13 cellular contexts compared by ENCODE assay signal in genomic region chr3:149373235-149374125, GRCh38. TPM values are rescaled to one million over a fixed set of nuclear protein-coding genes. Genes with fewer than 3 reads are reported as not detected.
DNase-seq lines count a peak whose midpoint lies in the region; ATAC-seq, FAIRE-seq and TF ChIP-seq lines count a peak whose summit lies in the region.
"Had no signal": no experiment of that assay in that cellular context is flagged by ENCODE, and none has a peak within 500 bp of the region (broad histone marks: within the 10 kb centered on the region; RNA-seq: fewer than 3 reads in every experiment).

No MANE protein-coding gene starts in this region.

- H2BK20ac ChIP-seq in H1 (ENCODE audit: low read length) = no peak overlapping the region

- no peaks in the 10 kb centered on the region for H4K20me1 ChIP-seq in H1 (replicated peaks in 1 of 2; ENCODE audit: control insufficient read depth in 1 of 2, insufficient read depth in 2 of 2, low read length in 2 of 2)

- no peak for ATAC-seq in GM21447 (IDR thresholded peaks at IDR 0.05; ENCODE audit: unreplicated experiment)
- no peak for ATAC-seq in GM21515 (IDR thresholded peaks at IDR 0.05; ENCODE audit: unreplicated experiment)
- ATAC-seq: activated CD8-positive, alpha-beta T cell treated with anti-CD3 and anti-CD28 coated beads for 36 hours had no signal

- TF ChIP-seq EP300 in H1 (IDR thresholded peaks at IDR 0.05; ENCODE audit: borderline replicate concordance in 1 of 2, low read depth in 2 of 2, low read length in 2 of 2) = no peak

- H3K4me3 ChIP-seq in H1 (ENCODE audit: extremely low read depth in 1 of 4, insufficient read depth in 2 of 4, low read depth in 3 of 4, low read length in 4 of 4) = no peak overlapping the region
- H3K4me3 ChIP-seq: ovary had no signal

- H3K27ac Mint-ChIP-seq in CD14-positive monocyte (peak overlapping the region in 5 of 7 donors; percentile 83 to 91 (median 85)), osteocyte (ENCODE audit: unreplicated experiment) (peak overlapping the region; percentile 19)
- H3K27ac Mint-ChIP-seq: activated CD8-positive, alpha-beta T cell treated with anti-CD3 and anti-CD28 coated beads for 36 hours had no signal

- H3K56ac ChIP-seq in H1 (replicated peaks; ENCODE audit: insufficient read length, low read depth, low read length) = no peak overlapping the region

- H3K4me1 Mint-ChIP-seq in CD14-positive monocyte (peaks cover 59% of the 10 kb centered on the region), osteocyte (ENCODE audit: unreplicated experiment) (peaks cover 73% of the 10 kb centered on the region)

- no peak overlapping the region for H3K4me2 ChIP-seq in H1 (ENCODE audit: insufficient read depth in 1 of 2, low read depth in 2 of 2, low read length in 2 of 2)

- H2BK120ac ChIP-seq in H1 (replicated peaks; ENCODE audit: low read depth, low read length) = no peak overlapping the region

- no peak overlapping the region for H2BK15ac ChIP-seq in H1 (ENCODE audit: low read length)

- no peak for TF ChIP-seq CTCF in CD14-positive monocyte (IDR thresholded peaks at IDR 0.05)
- TF ChIP-seq CTCF in H1 (IDR thresholded peaks at IDR 0.05; ENCODE audit: control extremely low read depth in 1 of 3, insufficient read depth in 1 of 3, low read depth in 1 of 3, low read length in 3 of 3) = no peak
- no peak for TF ChIP-seq CTCF in osteocyte (IDR thresholded peaks at IDR 0.05)

- H3K36me3 Mint-ChIP-seq in CD14-positive monocyte (no peaks in the 10 kb centered on the region), osteocyte (ENCODE audit: unreplicated experiment) (peaks cover 32% of the 10 kb centered on the region)

- no peak overlapping the region for H3K9ac ChIP-seq in H1 (replicated peaks in 1 of 4; ENCODE audit: extremely low read depth in 1 of 4, low read depth in 3 of 4, low read length in 3 of 4)

- H3K23me2 ChIP-seq in H1 (ENCODE audit: low read depth, low read length) = no peaks in the 10 kb centered on the region

- POLR2A ChIA-PET in H1 (lab: Charles Lee; ENCODE audit: partially characterized antibody) = interaction anchor here (1.4 kb wide), 1 partner anchor 378 kb away, joined by 6 read pairs; the partner anchor contains the start of gene COMMD2

- H3K4me3 Mint-ChIP-seq in CD14-positive monocyte (no peak overlapping the region), osteocyte (ENCODE audit: unreplicated experiment) (no peak overlapping the region)
- H3K4me3 Mint-ChIP-seq: activated CD8-positive, alpha-beta T cell treated with anti-CD3 and anti-CD28 coated beads for 36 hours had no signal

- no peak overlapping the region for H4K5ac ChIP-seq in H1 (ENCODE audit: insufficient read length, low read depth, low read length)

- H2AFZ ChIP-seq in H1 (ENCODE audit: low read length) = no peak overlapping the region

- no peak for FAIRE-seq in H1 (lab: Jason Lieb, UNC)

- no peaks in the 10 kb centered on the region for H3K27me3 ChIP-seq in H1 (replicated peaks in 1 of 4; ENCODE audit: control insufficient read depth in 3 of 4, extremely low read depth in 1 of 4, insufficient read depth in 3 of 4, low read length in 3 of 4)
- H3K27me3 ChIP-seq: ovary had no signal

- no peak overlapping the region for H3K27ac ChIP-seq in H1 (ENCODE audit: low read depth, low read length)

- H3K14ac ChIP-seq in H1 (ENCODE audit: insufficient read length) = no peak overlapping the region

- H3K4ac ChIP-seq in H1 (replicated peaks; ENCODE audit: insufficient read length, low read depth, low read length) = no peak overlapping the region

- DNase-seq in CD14-positive monocyte (ENCODE audit: low spot score) (no peak), NOMO-1 treated with DMSO at 0.1 percent for 48 hours (lab: John Stamatoyannopoulos, UW; ENCODE audit: unreplicated experiment) (peak; percentile 88), H1 (ENCODE audit: low read depth in 1 of 2, low spot score in 2 of 2) (no peak), osteocyte (ENCODE audit: extremely low spot score, unreplicated experiment) (no peak), hypothalamus (lab: John Stamatoyannopoulos, UW) (no peak), midbrain (lab: John Stamatoyannopoulos, UW) (no peak)
- DNase-seq: activated CD8-positive, alpha-beta T cell treated with anti-CD3 and anti-CD28 coated beads for 36 hours; aorta; COR-L47; NCI-H2081; ovary had no signal

- H3K9me3 Mint-ChIP-seq in CD14-positive monocyte (peaks cover 0 to 4% (median 3%) of the 10 kb centered on the region in 7 donors), osteocyte (ENCODE audit: unreplicated experiment) (no peaks in the 10 kb centered on the region)
- H3K9me3 Mint-ChIP-seq: activated CD8-positive, alpha-beta T cell treated with anti-CD3 and anti-CD28 coated beads for 36 hours had no signal

- H3K4me1 ChIP-seq in H1 (replicated peaks in 1 of 4; ENCODE audit: control insufficient read depth in 3 of 4, insufficient read depth in 4 of 4, low read length in 3 of 4) = peaks cover 1 to 26% (median 19%) of the 10 kb centered on the region in 4 experiments

- no peak overlapping the region; the same call in 1 of the 2 replicates for H3K18ac ChIP-seq in H1 (ENCODE audit: extremely low read depth, low read length)

- H2AK5ac ChIP-seq in H1 (ENCODE audit: low read depth, low read length) = no peak overlapping the region

- no peak overlapping the region for H4K8ac ChIP-seq in H1 (ENCODE audit: extremely low read depth, insufficient read depth, low read length)

- no peaks in the 10 kb centered on the region for H3K79me1 ChIP-seq in H1 (ENCODE audit: low read depth, low read length)

- H3K9me3 ChIP-seq in H1 (ENCODE audit: insufficient read depth in 2 of 2, low read depth in 1 of 2, low read length in 1 of 2) = no peaks in the 10 kb centered on the region
- H3K9me3 ChIP-seq: ovary had no signal

- no peak overlapping the region for H2BK12ac ChIP-seq in H1 (ENCODE audit: low read depth, low read length)

- 82% methylated on average over 2 of the region's 2 CpGs; no CpG with 5 or more reads in 1 of the 2 experiments for WGBS in H1 (ENCODE audit: extremely low coverage in 1 of 2, insufficient coverage in 1 of 2, insufficient read length in 1 of 2, insufficient replicate concordance in 2 of 2, low coverage in 1 of 2, low lambda C conversion rate in 2 of 2, missing lambda C conversion rate in 1 of 2), 2 experiments

- no peaks in the 10 kb centered on the region for H3K36me3 ChIP-seq in H1 (ENCODE audit: control insufficient read depth in 2 of 4, insufficient read depth in 4 of 4, low read length in 3 of 4)
- H3K36me3 ChIP-seq: ovary had no signal

- no peak overlapping the region for H4K91ac ChIP-seq in H1 (replicated peaks; ENCODE audit: insufficient read length, low read length)

- no peak for TF ChIP-seq RAD21 in H1 (IDR thresholded peaks at IDR 0.05 in 1 of 2, conservative IDR thresholded peaks at IDR 0.05 in 1 of 2; ENCODE audit: low read depth in 2 of 2, low read length in 2 of 2)

- TF ChIP-seq POLR2A in H1 (IDR thresholded peaks at IDR 0.05; ENCODE audit: control extremely low read depth in 1 of 2, low read depth in 2 of 2, low read length in 2 of 2) = no peak

- intact Hi-C loops in CD14-positive monocyte (cut with micrococcal nuclease) = loop anchor here in 1 of 2 donors (10.0 kb wide), 1 partner anchor 101 kb away; the partner anchor contains the start of gene TM4SF4

- H3K27me3 Mint-ChIP-seq in CD14-positive monocyte (ENCODE audit: low read depth in 3 of 3) (peaks cover 0 to 4% (median 3%) of the 10 kb centered on the region in 3 donors), osteocyte (ENCODE audit: unreplicated experiment) (no peaks in the 10 kb centered on the region)

- H2BK5ac ChIP-seq in H1 (ENCODE audit: low read depth, low read length) = no peak overlapping the region

- CTCF ChIA-PET in H1 (lab: Charles Lee; ENCODE audit: partially characterized antibody) = interaction anchor here (0.9 to 3.7 kb wide), 9 partner anchors 16 to 409 kb away, joined by 3 to 19 read pairs (median 4); partner anchors contain the start of gene TM4SF18

- no peak overlapping the region for H3K23ac ChIP-seq in H1 (ENCODE audit: insufficient read length)

- no peaks in the 10 kb centered on the region for H3K79me2 ChIP-seq in H1 (ENCODE audit: control insufficient read depth in 1 of 2, insufficient read depth in 2 of 2, low read length in 2 of 2)

TF ChIP-seq in H1, 55 proteins besides CTCF, POLR2A, EP300 and RAD21:
- peak; percentile 42; the same call in 1 of the 2 replicates for TF ChIP-seq BACH1 (IDR thresholded peaks at IDR 0.05; ENCODE audit: low read length)
- TF ChIP-seq SP4 (IDR thresholded peaks at IDR 0.05; ENCODE audit: low read length) = no peak

RNA-seq across cellular contexts. Expression of gene TM4SF1, which starts 4.0 kb away (rescaled TPM):
- polyA plus RNA-seq in CD14-positive monocyte (not detected), H1 (2011; rRNA removed) (0.85 and 1.3 TPM in 2 replicates)
- 0.26 and 1.5 TPM in 2 replicates for total RNA-seq in H1 (2021; fragmentation: NEBNext Ultra II Directional; extraction: Animal tissue kit (Norgen Biotek cat#: 25700))
- polyA plus RNA-seq in H1 (2011; cell fraction: cytosol; rRNA removed) = 1.0 TPM
- polyA plus RNA-seq in H1 (2011; cell fraction: nucleus; rRNA removed) = 0.73 TPM
- polyA plus RNA-seq in H1 (2012, experiment 1 of 2) = 0.64 to 1.1 TPM (median 0.72 TPM) in 4 replicates
- polyA plus RNA-seq in H1 (2012, experiment 2 of 2) = 0.30 TPM
- polyA plus RNA-seq in H1 (2013, experiment 1 of 2) = 0.75 TPM
- polyA plus RNA-seq in H1 (2013, experiment 2 of 2) = 0.81 TPM
- polyA minus RNA-seq in H1 (2011; rRNA and poly(A)+ RNA removed) = 0.47 and 0.88 TPM in 2 replicates
- polyA minus RNA-seq in H1 (2011; cell fraction: cytosol; rRNA and poly(A)+ RNA removed) = 5.7 TPM
- polyA minus RNA-seq in H1 (2011; cell fraction: nucleus; rRNA and poly(A)+ RNA removed) = 4.7 TPM
- 120 and 122 TPM in 2 replicates for total RNA-seq in osteocyte
- total RNA-seq: activated CD8-positive, alpha-beta T cell treated with anti-CD3 and anti-CD28 coated beads for 36 hours had no signal

RNA-seq across cellular contexts. Expression of gene TM4SF18, which starts 40.0 kb away (rescaled TPM):
- polyA plus RNA-seq in CD14-positive monocyte (not detected), H1 (2011; rRNA removed) (4.5 and 13.6 TPM in 2 replicates)
- total RNA-seq in H1 (2021; fragmentation: NEBNext Ultra II Directional; extraction: Animal tissue kit (Norgen Biotek cat#: 25700)) = 2.9 and 3.3 TPM in 2 replicates
- 5.3 TPM for polyA plus RNA-seq in H1 (2011; cell fraction: cytosol; rRNA removed)
- polyA plus RNA-seq in H1 (2011; cell fraction: nucleus; rRNA removed) = 2.4 TPM
- 7.0 to 14.7 TPM (median 8.8 TPM) in 4 replicates for polyA plus RNA-seq in H1 (2012, experiment 1 of 2)
- 2.8 TPM for polyA plus RNA-seq in H1 (2012, experiment 2 of 2)
- 13.5 TPM for polyA plus RNA-seq in H1 (2013, experiment 1 of 2)
- 15.9 TPM for polyA plus RNA-seq in H1 (2013, experiment 2 of 2)
- polyA minus RNA-seq in H1 (2011; rRNA and poly(A)+ RNA removed) = 5.3 and 17.2 TPM in 2 replicates
- not detected for polyA minus RNA-seq in H1 (2011; cell fraction: cytosol; rRNA and poly(A)+ RNA removed)
- polyA minus RNA-seq in H1 (2011; cell fraction: nucleus; rRNA and poly(A)+ RNA removed) = 5.9 TPM
- total RNA-seq in osteocyte = 2.2 and 3.7 TPM in 2 replicates
- total RNA-seq: activated CD8-positive, alpha-beta T cell treated with anti-CD3 and anti-CD28 coated beads for 36 hours had no signal

Comparison
In these comparisons a context has a peak if more than half of its experiments do, and no peak if none do; other contexts are left out.
1. RNA of gene TM4SF1, which starts 4.0 kb away (total RNA-seq): 120 to 122 TPM in osteocyte; 0.26 to 1.5 TPM in H1; every median in the first group is over 10 times any median in the second.